ENCODE assay signal across 9 cellular contexts in the genomic region with DNA sequence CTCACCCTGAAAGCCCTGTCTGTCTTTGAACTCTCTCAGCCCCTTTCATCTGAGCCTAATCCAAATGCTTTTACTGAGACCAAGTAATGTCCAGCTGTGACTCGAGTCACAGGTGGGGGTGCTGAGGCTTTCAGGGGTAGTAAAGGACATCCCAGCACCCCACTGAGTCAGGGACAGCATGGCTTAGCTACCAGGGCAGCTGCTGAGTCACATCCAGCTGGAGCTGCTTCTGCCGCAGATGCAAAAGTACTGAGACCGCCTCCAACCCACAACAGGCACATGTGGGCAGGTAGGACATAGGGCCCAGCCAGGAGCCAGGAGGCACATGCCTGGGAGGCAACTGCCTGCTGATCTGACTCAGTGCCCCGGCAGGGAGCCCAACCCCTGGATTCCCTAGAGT. TPM values are rescaled to one million over a fixed set of nuclear protein-coding genes. Genes with fewer than 3 reads are reported as not detected.
DNase-seq lines count a peak whose midpoint lies in the region; ATAC-seq lines count a peak whose summit lies in the region.
"Had no signal": no experiment of that assay in that cellular context is flagged by ENCODE, and none has a peak within 500 bp of the region (broad histone marks: within the 10 kb centered on the region; RNA-seq: fewer than 3 reads in every experiment).

No MANE protein-coding gene starts in this region.

- H3K27ac Mint-ChIP-seq in activated naive CD4-positive, alpha-beta T cell treated with anti-CD3 and anti-CD28 coated beads, Interleukin-2, amount 50 U/mL, for 72 hours = no peak overlapping the region

- H3K36me3 Mint-ChIP-seq in activated naive CD4-positive, alpha-beta T cell treated with anti-CD3 and anti-CD28 coated beads, Interleukin-2, amount 50 U/mL, for 72 hours = no peaks in the 10 kb centered on the region

- intact Hi-C loops in posterior vena cava (cut with DNase I) = no loop called here

- H3K4me3 ChIP-seq in Jurkat, Clone E6-1 (ENCODE audit: low read length) = no peak overlapping the region

- ATAC-seq in GM19351 (IDR thresholded peaks at IDR 0.05; ENCODE audit: unreplicated experiment) (peak; percentile 68), GM21447 (IDR thresholded peaks at IDR 0.05; ENCODE audit: unreplicated experiment) (no peak)
- ATAC-seq in activated naive CD4-positive, alpha-beta T cell treated with anti-CD3 and anti-CD28 coated beads, Interleukin-2, amount 50 U/mL, for 72 hours = peak; percentile 78 to 85

- no peaks in the 10 kb centered on the region for H3K9me3 Mint-ChIP-seq in activated naive CD4-positive, alpha-beta T cell treated with anti-CD3 and anti-CD28 coated beads, Interleukin-2, amount 50 U/mL, for 72 hours

- peak; percentile 76 for DNase-seq in Jurkat, Clone E6-1 (ENCODE audit: low read depth, low spot score)
- DNase-seq in activated naive CD4-positive, alpha-beta T cell treated with anti-CD3 and anti-CD28 coated beads, Interleukin-2, amount 50 U/mL, for 72 hours (ENCODE audit: low spot score in 2 of 2) = no peak
- DNase-seq in kidney tubule cell (ENCODE audit: low spot score) (peak; percentile 96), posterior vena cava (ENCODE audit: low spot score) (no peak), 8988T (no peak), NCI-H345 treated with DMSO at 0.1 percent for 48 hours (lab: John Stamatoyannopoulos, UW; ENCODE audit: unreplicated experiment) (no peak)
- DNase-seq: activated CD4-positive, CD25-positive, alpha-beta regulatory T cell treated with anti-CD3 and anti-CD28 coated beads, Interleukin-2, amount 50 U/mL, for 72 hours had no signal

RNA-seq across cellular contexts. Expression of gene VSIG8, which starts 6.7 kb away (rescaled TPM):
- polyA plus RNA-seq in Jurkat, Clone E6-1 (2012; ENCODE audit: insufficient read depth, insufficient read length) = not detected
- total RNA-seq in activated naive CD4-positive, alpha-beta T cell treated with anti-CD3 and anti-CD28 coated beads, Interleukin-2, amount 50 U/mL, for 72 hours = under 1 TPM in 1 of 2 donors, not detected in 1; 0.18 TPM
- total RNA-seq in posterior vena cava = under 1 TPM in 1 of 2 donors, not detected in 1; 0.19 TPM

RNA-seq across cellular contexts. Expression of gene CFAP45, which starts 30.8 kb away (rescaled TPM):
- 1.2 TPM for polyA plus RNA-seq in Jurkat, Clone E6-1 (2012; ENCODE audit: insufficient read depth, insufficient read length)
- total RNA-seq in activated naive CD4-positive, alpha-beta T cell treated with anti-CD3 and anti-CD28 coated beads, Interleukin-2, amount 50 U/mL, for 72 hours = 1 to 10 TPM; 1.2 to 2.8 TPM
- total RNA-seq in posterior vena cava = 1 to 10 TPM; 1.2 to 2.2 TPM

RNA-seq across cellular contexts. Expression of gene SLAMF8, which starts 42.5 kb away (rescaled TPM):
- 4.4 TPM for polyA plus RNA-seq in Jurkat, Clone E6-1 (2012; ENCODE audit: insufficient read depth, insufficient read length)
- total RNA-seq in activated naive CD4-positive, alpha-beta T cell treated with anti-CD3 and anti-CD28 coated beads, Interleukin-2, amount 50 U/mL, for 72 hours = under 1 TPM in 1 of 2 donors, not detected in 1; 0.21 TPM
- total RNA-seq in posterior vena cava = 10 to 100 TPM in 1 of 2 donors, 1 to 10 TPM in 1; 4.8 to 10.5 TPM

RNA-seq across cellular contexts. Expression of gene TAGLN2, which starts 56.1 kb away (rescaled TPM):
- 379 TPM for polyA plus RNA-seq in Jurkat, Clone E6-1 (2012; ENCODE audit: insufficient read depth, insufficient read length)
- 100 to 1,000 TPM; 391 to 559 TPM for total RNA-seq in activated naive CD4-positive, alpha-beta T cell treated with anti-CD3 and anti-CD28 coated beads, Interleukin-2, amount 50 U/mL, for 72 hours
- 100 to 1,000 TPM; 237 to 244 TPM for total RNA-seq in posterior vena cava

Comparison
In these comparisons a context has a peak if more than half of its experiments do, and no peak if none do; other contexts are left out.
1. DNase-seq: peak in Jurkat, Clone E6-1 (single experiment) and kidney tubule cell (single experiment); none in activated naive CD4-positive, alpha-beta T cell treated with anti-CD3 and anti-CD28 coated beads, Interleukin-2, amount 50 U/mL, for 72 hours (0 of 2), posterior vena cava (single experiment), 8988T (single experiment) and NCI-H345 treated with DMSO at 0.1 percent for 48 hours (single experiment).
2. RNA of gene SLAMF8, which starts 42.5 kb away (total RNA-seq): 4.8 to 10.5 TPM in posterior vena cava; 0.21 TPM in activated naive CD4-positive, alpha-beta T cell treated with anti-CD3 and anti-CD28 coated beads, Interleukin-2, amount 50 U/mL, for 72 hours; every median in the first group is over 4 times any median in the second.